ENCODE assay signal across 8 cellular contexts in genomic region chr22:39530692-39531331, GRCh38. TPM values are rescaled to one million over a fixed set of nuclear protein-coding genes. Genes with fewer than 3 reads are reported as not detected.
DNase-seq lines count a peak whose midpoint lies in the region; ATAC-seq, FAIRE-seq and TF ChIP-seq lines count a peak whose summit lies in the region.

No MANE protein-coding gene starts in this region.

- TF ChIP-seq EP300 in A549 (IDR thresholded peaks at IDR 0.05): no peak

- peaks cover 33% of the 10 kb centered on the region for H3K4me1 ChIP-seq in A549
- peaks cover 30% of the 10 kb centered on the region for H3K4me1 ChIP-seq in endothelial cell of umbilical vein (ENCODE audit: control insufficient read depth, extremely low read depth, insufficient read depth, low read length)

- H3K9me1 ChIP-seq in endothelial cell of umbilical vein (replicated peaks; ENCODE audit: control insufficient read depth, extremely low read depth, insufficient read depth, low read length): no peaks in the 10 kb centered on the region

- TF ChIP-seq POLR2A in A549 (IDR thresholded peaks at IDR 0.05; ENCODE audit: low read length): no peak
- no peak for TF ChIP-seq POLR2A in endothelial cell of umbilical vein (IDR thresholded peaks at IDR 0.05; ENCODE audit: low read depth, low read length)

- H3K4me3 ChIP-seq in A549: no peak overlapping the region
- H3K4me3 ChIP-seq in endothelial cell of umbilical vein (replicated peaks in 1 of 3; ENCODE audit: insufficient read depth in 1 of 3, low read depth in 1 of 3, low read length in 3 of 3): no peak overlapping the region

- H3K4me3 Mint-ChIP-seq in stimulated activated effector memory CD8-positive, alpha-beta T cell treated with anti-CD3 and anti-CD28 coated beads, Interleukin-12 subunit alpha, Interleukin-12 subunit beta, amount 100 ng/mL, for 72 hours: peak overlapping the region; percentile 92

- POLR2A ChIA-PET in A549 (lab: Yijun Ruan, JAX) (interaction anchor here (1.4 to 3.6 kb wide), 3 partner anchors 8 to 513 kb away, joined by 4 to 34 read pairs (median 9); partner anchors contain the start of gene ATF4), endothelial cell of umbilical vein (lab: Charles Lee) (no interaction called here)

- 49% methylated on average over 9 of the region's 9 CpGs for WGBS in A549 (ENCODE audit: missing lambda C conversion rate)

- no TSS peak for BruUV-seq in endothelial cell of umbilical vein (replicated peaks; lab: Mats Ljungman, UMichigan)

- no peak for TF ChIP-seq RAD21 in A549 (conservative IDR thresholded peaks at IDR 0.05 in 1 of 2, IDR thresholded peaks at IDR 0.05 in 1 of 2)

- H3K36me3 Mint-ChIP-seq in stimulated activated effector memory CD8-positive, alpha-beta T cell treated with anti-CD3 and anti-CD28 coated beads, Interleukin-12 subunit alpha, Interleukin-12 subunit beta, amount 100 ng/mL, for 72 hours: peaks cover 68% of the 10 kb centered on the region

- peaks cover 63% of the 10 kb centered on the region for H3K4me1 Mint-ChIP-seq in stimulated activated effector memory CD8-positive, alpha-beta T cell treated with anti-CD3 and anti-CD28 coated beads, Interleukin-12 subunit alpha, Interleukin-12 subunit beta, amount 100 ng/mL, for 72 hours

- no peaks in the 10 kb centered on the region for H4K20me1 ChIP-seq in endothelial cell of umbilical vein (replicated peaks; ENCODE audit: control insufficient read depth, extremely low read depth, insufficient read depth, low read length)

- FAIRE-seq in A549 (lab: Jason Lieb, UNC) (no peak), endothelial cell of umbilical vein (lab: Jason Lieb, UNC) (peak; percentile 49)

- peaks cover 40% of the 10 kb centered on the region for H3K79me2 ChIP-seq in endothelial cell of umbilical vein (ENCODE audit: control insufficient read depth, insufficient read depth, low read length)

- DNase-seq in A549 (ENCODE audit: low read depth in 1 of 2, low spot score in 1 of 2) (no peak), RKO (ENCODE audit: low spot score) (peak; percentile 74), endothelial cell of umbilical vein (ENCODE audit: low read depth, low spot score) (peak; percentile 36), NCI-H2107 (lab: John Stamatoyannopoulos, UW) (no peak), DMS153 (lab: John Stamatoyannopoulos, UW) (no peak)
- DNase-seq in stimulated activated effector memory CD8-positive, alpha-beta T cell treated with anti-CD3 and anti-CD28 coated beads, Interleukin-12 subunit alpha, Interleukin-12 subunit beta, amount 100 ng/mL, for 72 hours (ENCODE audit: low spot score in 2 of 2): no peak

- H3K4me2 ChIP-seq in A549: peak overlapping the region; percentile 90
- no peak overlapping the region for H3K4me2 ChIP-seq in endothelial cell of umbilical vein (ENCODE audit: insufficient read depth, low read length)

- no peak for TF ChIP-seq CTCF in A549 (IDR thresholded peaks at IDR 0.05)
- TF ChIP-seq CTCF in GM12873 (IDR thresholded peaks at IDR 0.05; ENCODE audit: insufficient read depth, low read depth, low read length, missing control alignments): peak; percentile 36
- TF ChIP-seq CTCF in endothelial cell of umbilical vein (IDR thresholded peaks at IDR 0.05; ENCODE audit: extremely low read depth in 1 of 2, insufficient read depth in 1 of 2, low read depth in 1 of 2, low read length in 2 of 2): peak in 1 of 2 donors; percentile 32

- no peak for ATAC-seq in A549
- no peak for ATAC-seq in stimulated activated effector memory CD8-positive, alpha-beta T cell treated with anti-CD3 and anti-CD28 coated beads, Interleukin-12 subunit alpha, Interleukin-12 subunit beta, amount 100 ng/mL, for 72 hours
- no peak for ATAC-seq in GM19397 (IDR thresholded peaks at IDR 0.05; ENCODE audit: unreplicated experiment)

- dilution Hi-C loops in endothelial cell of umbilical vein (cut with MboI; ENCODE audit: extremely low pct_ligation_motif_present, low sequenced_read_pairs): no loop called here

- H3K9me3 ChIP-seq in A549: no peaks in the 10 kb centered on the region
- H3K9me3 ChIP-seq in endothelial cell of umbilical vein (replicated peaks; ENCODE audit: control insufficient read depth, insufficient read depth, low read length): no peaks in the 10 kb centered on the region

- intact Hi-C loops in endothelial cell of umbilical vein (cut with micrococcal nuclease): loop anchor here (1.0 to 5.0 kb wide), 3 partner anchors 35 to 816 kb away; partner anchors contain the start of genes ADSL and CBX6

- no peaks in the 10 kb centered on the region for H3K27me3 ChIP-seq in endothelial cell of umbilical vein (ENCODE audit: control insufficient read depth in 2 of 2, insufficient read depth in 2 of 2, low read length in 2 of 2)

- H3K9me3 Mint-ChIP-seq in stimulated activated effector memory CD8-positive, alpha-beta T cell treated with anti-CD3 and anti-CD28 coated beads, Interleukin-12 subunit alpha, Interleukin-12 subunit beta, amount 100 ng/mL, for 72 hours: no peaks in the 10 kb centered on the region

- no peak overlapping the region; a peak in 1 of 6 replicates for H3K27ac ChIP-seq in A549
- no peak overlapping the region for H3K27ac ChIP-seq in endothelial cell of umbilical vein (ENCODE audit: insufficient read depth, low read depth, low read length)

- H3K27ac Mint-ChIP-seq in stimulated activated effector memory CD8-positive, alpha-beta T cell treated with anti-CD3 and anti-CD28 coated beads, Interleukin-12 subunit alpha, Interleukin-12 subunit beta, amount 100 ng/mL, for 72 hours: peak overlapping the region; percentile 95

- H2AFZ ChIP-seq in endothelial cell of umbilical vein (ENCODE audit: low read depth, low read length): no peak overlapping the region

- no peak overlapping the region for H3K9ac ChIP-seq in endothelial cell of umbilical vein (replicated peaks; ENCODE audit: extremely low read depth, insufficient read depth, low read length)

- peaks cover 0 to 3% of the 10 kb centered on the region in 2 experiments for H3K36me3 ChIP-seq in endothelial cell of umbilical vein (ENCODE audit: control insufficient read depth in 2 of 2, extremely low read depth in 1 of 2, insufficient read depth in 2 of 2, low read length in 2 of 2)

- CTCF ChIA-PET in A549 (lab: Yijun Ruan, JAX) (interaction anchor here (1.0 to 37.2 kb wide), 12 partner anchors 10 to 661 kb away, joined by 3 to 899 read pairs (median 4); partner anchors contain the start of gene ATF4), endothelial cell of umbilical vein (lab: Charles Lee) (interaction anchor here (0.7 to 6.4 kb wide), 7 partner anchors 15 to 511 kb away, joined by 3 to 197 read pairs (median 19); no protein-coding TSS in a partner anchor)

RNA-seq across cellular contexts. Expression of gene RPS19BP1, which starts 1.7 kb away (rescaled TPM):
- polyA plus RNA-seq in A549 (2011; rRNA removed): 47.9 and 51.1 TPM in 2 replicates
- polyA plus RNA-seq in A549 (2012; cell fraction: cytosol; rRNA removed): 148 and 162 TPM in 2 replicates
- 77.0 and 84.9 TPM in 2 replicates for polyA plus RNA-seq in A549 (2012; cell fraction: nucleus; rRNA removed)
- polyA plus RNA-seq in A549 (2017; fragmentation: RNase III; extraction: RNeasy Plus Mini Kit Qiagen cat#74134 plus additional on column Dnase treatment): 71.8 to 74.0 TPM (median 72.0 TPM) in 3 replicates
- polyA minus RNA-seq in A549 (2011; rRNA and poly(A)+ RNA removed): 8.1 and 8.3 TPM in 2 replicates
- 63.0 and 66.6 TPM in 2 replicates for total RNA-seq in endothelial cell of umbilical vein
- 84.3 and 96.5 TPM in 2 replicates for polyA plus RNA-seq in endothelial cell of umbilical vein
- 80.6 and 106 TPM in 2 replicates for polyA plus RNA-seq in endothelial cell of umbilical vein (2011; cell fraction: cytosol; rRNA removed)
- polyA plus RNA-seq in endothelial cell of umbilical vein (2011; cell fraction: nucleus; rRNA removed): 40.1 and 50.0 TPM in 2 replicates
- polyA plus RNA-seq in endothelial cell of umbilical vein (2012): 45.5 and 46.8 TPM in 2 replicates
- 10.0 and 14.4 TPM in 2 replicates for polyA minus RNA-seq in endothelial cell of umbilical vein
- 9.5 TPM for polyA minus RNA-seq in endothelial cell of umbilical vein (2011; cell fraction: cytosol; rRNA and poly(A)+ RNA removed)
- 6.6 and 10.2 TPM in 2 replicates for polyA minus RNA-seq in endothelial cell of umbilical vein (2011; cell fraction: nucleus; rRNA and poly(A)+ RNA removed)

RNA-seq across cellular contexts. Expression of gene ATF4, which starts 10.4 kb away (rescaled TPM):
- polyA plus RNA-seq in A549 (2011; rRNA removed) (557 and 593 TPM in 2 replicates), A549 (2017; fragmentation: RNase III; extraction: RNeasy Plus Mini Kit Qiagen cat#74134 plus additional on column Dnase treatment) (242 to 249 TPM (median 242 TPM) in 3 replicates), endothelial cell of umbilical vein (581 and 668 TPM in 2 replicates)
- polyA plus RNA-seq in A549 (2012; cell fraction: cytosol; rRNA removed): 431 and 472 TPM in 2 replicates
- 207 and 345 TPM in 2 replicates for polyA plus RNA-seq in A549 (2012; cell fraction: nucleus; rRNA removed)
- 170 and 220 TPM in 2 replicates for polyA minus RNA-seq in A549 (2011; rRNA and poly(A)+ RNA removed)
- 312 and 324 TPM in 2 replicates for total RNA-seq in endothelial cell of umbilical vein
- 869 and 960 TPM in 2 replicates for polyA plus RNA-seq in endothelial cell of umbilical vein (2011; cell fraction: cytosol; rRNA removed)
- polyA plus RNA-seq in endothelial cell of umbilical vein (2011; cell fraction: nucleus; rRNA removed): 1,073 and 1,121 TPM in 2 replicates
- polyA plus RNA-seq in endothelial cell of umbilical vein (2012): 312 and 313 TPM in 2 replicates
- 203 and 214 TPM in 2 replicates for polyA minus RNA-seq in endothelial cell of umbilical vein
- polyA minus RNA-seq in endothelial cell of umbilical vein (2011; cell fraction: cytosol; rRNA and poly(A)+ RNA removed): 187 TPM
- 160 and 165 TPM in 2 replicates for polyA minus RNA-seq in endothelial cell of umbilical vein (2011; cell fraction: nucleus; rRNA and poly(A)+ RNA removed)

RNA-seq across cellular contexts. Expression of gene MIEF1, which starts 28.7 kb away (rescaled TPM):
- polyA plus RNA-seq in A549 (2011; rRNA removed) (19.8 and 20.5 TPM in 2 replicates), A549 (2017; fragmentation: RNase III; extraction: RNeasy Plus Mini Kit Qiagen cat#74134 plus additional on column Dnase treatment) (18.8 to 19.9 TPM (median 19.3 TPM) in 3 replicates), endothelial cell of umbilical vein (14.2 and 14.8 TPM in 2 replicates)
- polyA plus RNA-seq in A549 (2012; cell fraction: cytosol; rRNA removed): 13.3 and 16.3 TPM in 2 replicates
- polyA plus RNA-seq in A549 (2012; cell fraction: nucleus; rRNA removed): 14.2 and 14.7 TPM in 2 replicates
- 26.4 TPM in 2 replicates for polyA minus RNA-seq in A549 (2011; rRNA and poly(A)+ RNA removed)
- 24.7 and 31.1 TPM in 2 replicates for total RNA-seq in endothelial cell of umbilical vein
- 13.2 and 13.6 TPM in 2 replicates for polyA plus RNA-seq in endothelial cell of umbilical vein (2011; cell fraction: cytosol; rRNA removed)
- 10.4 and 11.0 TPM in 2 replicates for polyA plus RNA-seq in endothelial cell of umbilical vein (2011; cell fraction: nucleus; rRNA removed)
- polyA plus RNA-seq in endothelial cell of umbilical vein (2012): 16.4 and 18.8 TPM in 2 replicates
- polyA minus RNA-seq in endothelial cell of umbilical vein: 28.1 and 29.4 TPM in 2 replicates
- 16.6 TPM for polyA minus RNA-seq in endothelial cell of umbilical vein (2011; cell fraction: cytosol; rRNA and poly(A)+ RNA removed)
- polyA minus RNA-seq in endothelial cell of umbilical vein (2011; cell fraction: nucleus; rRNA and poly(A)+ RNA removed): 7.9 and 11.6 TPM in 2 replicates

RNA-seq across cellular contexts. Expression of gene CACNA1I, which starts 39.7 kb away (rescaled TPM):
- 0.03 and 0.07 TPM in 2 replicates for polyA plus RNA-seq in A549 (2011; rRNA removed)
- 0.01 and 0.04 TPM in 2 replicates for polyA plus RNA-seq in A549 (2012; cell fraction: cytosol; rRNA removed)
- 0.11 and 0.16 TPM in 2 replicates for polyA plus RNA-seq in A549 (2012; cell fraction: nucleus; rRNA removed)
- polyA plus RNA-seq in A549 (2017; fragmentation: RNase III; extraction: RNeasy Plus Mini Kit Qiagen cat#74134 plus additional on column Dnase treatment): 0.12 to 0.17 TPM (median 0.13 TPM) in 3 replicates
- polyA minus RNA-seq in A549 (2011; rRNA and poly(A)+ RNA removed): under 0.01 and 0.17 TPM in 2 replicates
- not detected in 2 replicates for total RNA-seq in endothelial cell of umbilical vein
- 0.02 TPM in 1 of 2 replicates, not detected in the other for polyA plus RNA-seq in endothelial cell of umbilical vein
- polyA plus RNA-seq in endothelial cell of umbilical vein (2011; cell fraction: cytosol; rRNA removed): not detected in 2 replicates
- polyA plus RNA-seq in endothelial cell of umbilical vein (2011; cell fraction: nucleus; rRNA removed): 0.01 TPM in 1 of 2 replicates, not detected in the other
- polyA plus RNA-seq in endothelial cell of umbilical vein (2012): not detected in 2 replicates
- polyA minus RNA-seq in endothelial cell of umbilical vein: not detected in 2 replicates
- polyA minus RNA-seq in endothelial cell of umbilical vein (2011; cell fraction: cytosol; rRNA and poly(A)+ RNA removed): not detected
- polyA minus RNA-seq in endothelial cell of umbilical vein (2011; cell fraction: nucleus; rRNA and poly(A)+ RNA removed): not detected in 2 replicates

Comparison
In these comparisons a context has a peak if more than half of its experiments do, and no peak if none do; other contexts are left out.
1. DNase-seq: peak in RKO (single experiment) and endothelial cell of umbilical vein (single experiment); none in A549 (0 of 2), stimulated activated effector memory CD8-positive, alpha-beta T cell treated with anti-CD3 and anti-CD28 coated beads, Interleukin-12 subunit alpha, Interleukin-12 subunit beta, amount 100 ng/mL, for 72 hours (0 of 2), NCI-H2107 (single experiment) and DMS153 (single experiment).